Comparison of ENCODE assay signal across 18 cellular contexts in genomic region chr15:79901958-79902357, GRCh38. TPM values are rescaled to one million over a fixed set of nuclear protein-coding genes. Genes with fewer than 3 reads are reported as not detected.
DNase-seq lines count a peak whose midpoint lies in the region; ATAC-seq and TF ChIP-seq lines count a peak whose summit lies in the region.
"Had no signal": no experiment of that assay in that cellular context is flagged by ENCODE, and none has a peak within 500 bp of the region (broad histone marks: within the 10 kb centered on the region; RNA-seq: fewer than 3 reads in every experiment).

No MANE protein-coding gene starts in this region.

- DNase-seq in NCI-H345 (lab: John Stamatoyannopoulos, UW) (peak; percentile 20), NCI-H345 treated with DMSO at 0.1 percent for 48 hours (lab: John Stamatoyannopoulos, UW; ENCODE audit: unreplicated experiment) (no peak), astrocyte of the hippocampus (ENCODE audit: low read depth, low spot score) (peak; percentile 10), right atrium auricular region (ENCODE audit: low spot score) (no peak), hepatocyte (ENCODE audit: low spot score) (no peak)
- no peak for DNase-seq in stimulated activated effector memory CD8-positive, alpha-beta T cell treated with anti-CD3 and anti-CD28 coated beads, Interleukin-12 subunit alpha, Interleukin-12 subunit beta, amount 100 ng/mL, for 72 hours (ENCODE audit: low spot score in 2 of 2)
- no peak for DNase-seq in stimulated activated naive CD4-positive, alpha-beta T cell treated with Interleukin-2 at 50 U/mL for 16 hours (lab: John Stamatoyannopoulos, UW)
- DNase-seq: activated CD4-positive, CD25-positive, alpha-beta regulatory T cell; activated effector memory CD4-positive, alpha-beta T cell treated with Interleukin-2 at 50 U/mL for 16 hours; aorta; Caco-2; erythroblast; NCI-H2081; nucleus accumbens; stimulated activated CD4-positive, alpha-beta T cell treated with anti-CD3 and anti-CD28 coated beads, Interleukin-2, amount 100 ng/mL, for 48 hours; thyroid gland had no signal

- no peak overlapping the region for H3K4me3 ChIP-seq in right atrium auricular region
- H3K4me3 ChIP-seq in hepatocyte = no peak overlapping the region
- H3K4me3 ChIP-seq: coronary artery, thyroid gland had no signal

- peak; percentile 41 for ATAC-seq in GM21786 (IDR thresholded peaks at IDR 0.05; ENCODE audit: unreplicated experiment)
- ATAC-seq in stimulated activated effector memory CD8-positive, alpha-beta T cell treated with anti-CD3 and anti-CD28 coated beads, Interleukin-12 subunit alpha, Interleukin-12 subunit beta, amount 100 ng/mL, for 72 hours = no peak

- H3K9me2 ChIP-seq in hepatocyte (replicated peaks; ENCODE audit: insufficient read depth) = no peaks in the 10 kb centered on the region

- H3K4me1 ChIP-seq in right atrium auricular region (peaks cover 0 to 4% of the 10 kb centered on the region in 2 donors), hepatocyte (ENCODE audit: insufficient read depth) (peaks cover 13% of the 10 kb centered on the region)
- H3K4me1 ChIP-seq: Caco-2 had no signal

- peaks cover 32% of the 10 kb centered on the region for H3K4me1 Mint-ChIP-seq in stimulated activated effector memory CD8-positive, alpha-beta T cell treated with anti-CD3 and anti-CD28 coated beads, Interleukin-12 subunit alpha, Interleukin-12 subunit beta, amount 100 ng/mL, for 72 hours

- H3K27ac Mint-ChIP-seq in stimulated activated effector memory CD8-positive, alpha-beta T cell treated with anti-CD3 and anti-CD28 coated beads, Interleukin-12 subunit alpha, Interleukin-12 subunit beta, amount 100 ng/mL, for 72 hours = peak overlapping the region; percentile 48

- H3K9me3 ChIP-seq in right atrium auricular region = no peaks in the 10 kb centered on the region
- no peaks in the 10 kb centered on the region for H3K9me3 ChIP-seq in hepatocyte (ENCODE audit: low read depth)
- H3K9me3 ChIP-seq: Caco-2, thyroid gland had no signal

- H3K4me3 Mint-ChIP-seq in stimulated activated effector memory CD8-positive, alpha-beta T cell treated with anti-CD3 and anti-CD28 coated beads, Interleukin-12 subunit alpha, Interleukin-12 subunit beta, amount 100 ng/mL, for 72 hours = no peak overlapping the region

- H3K36me3 ChIP-seq in right atrium auricular region = no peaks in the 10 kb centered on the region
- no peaks in the 10 kb centered on the region for H3K36me3 ChIP-seq in hepatocyte (replicated peaks; ENCODE audit: insufficient read depth, low read depth)
- H3K36me3 ChIP-seq: thyroid gland had no signal

- no peak overlapping the region for H3K4me2 ChIP-seq in hepatocyte

- TF ChIP-seq CTCF in right atrium auricular region (IDR thresholded peaks at IDR 0.05) (no peak), hepatocyte (IDR thresholded peaks at IDR 0.05; ENCODE audit: poor library complexity) (no peak)

- H2AFZ ChIP-seq in hepatocyte = no peak overlapping the region

- H4K20me1 ChIP-seq in hepatocyte (ENCODE audit: insufficient read depth, poor library complexity, severe bottlenecking) = no peaks in the 10 kb centered on the region

- no peaks in the 10 kb centered on the region for H3K36me3 Mint-ChIP-seq in stimulated activated effector memory CD8-positive, alpha-beta T cell treated with anti-CD3 and anti-CD28 coated beads, Interleukin-12 subunit alpha, Interleukin-12 subunit beta, amount 100 ng/mL, for 72 hours

- H3K27ac ChIP-seq in right atrium auricular region = no peak overlapping the region
- H3K27ac ChIP-seq in hepatocyte = no peak overlapping the region
- H3K27ac ChIP-seq: coronary artery, thyroid gland had no signal

- no peaks in the 10 kb centered on the region for H3K9me3 Mint-ChIP-seq in stimulated activated effector memory CD8-positive, alpha-beta T cell treated with anti-CD3 and anti-CD28 coated beads, Interleukin-12 subunit alpha, Interleukin-12 subunit beta, amount 100 ng/mL, for 72 hours

- no peaks in the 10 kb centered on the region for H3K27me3 ChIP-seq in right atrium auricular region
- no peaks in the 10 kb centered on the region for H3K27me3 ChIP-seq in hepatocyte
- H3K27me3 ChIP-seq: thyroid gland had no signal

- H3K79me2 ChIP-seq in hepatocyte = peaks cover 2% of the 10 kb centered on the region

- 70% methylated on average over 1 of the region's 1 CpG for WGBS in hepatocyte (ENCODE audit: low lambda C conversion rate, missing lambda C conversion rate)

RNA-seq across cellular contexts. Expression of gene MTHFS, which starts 5.1 kb away (rescaled TPM):
- total RNA-seq in right atrium auricular region = 10 to 100 TPM in 1 of 2 donors, 1 to 10 TPM in 1; 8.0 to 12.0 TPM
- 89.4 and 99.9 TPM in 2 replicates for total RNA-seq in hepatocyte
- polyA plus RNA-seq in hepatocyte = 84.0 and 84.5 TPM in 2 replicates

Comparison
In these comparisons a context has a peak if more than half of its experiments do, and no peak if none do; other contexts are left out.
1. DNase-seq: peak in NCI-H345 (single experiment) and astrocyte of the hippocampus (single experiment); none in NCI-H345 treated with DMSO at 0.1 percent for 48 hours (single experiment), stimulated activated effector memory CD8-positive, alpha-beta T cell treated with anti-CD3 and anti-CD28 coated beads, Interleukin-12 subunit alpha, Interleukin-12 subunit beta, amount 100 ng/mL, for 72 hours (0 of 2), stimulated activated naive CD4-positive, alpha-beta T cell treated with Interleukin-2 at 50 U/mL for 16 hours (single experiment), right atrium auricular region (single experiment) and hepatocyte (single experiment).